Comparison of ENCODE assay signal across 23 cellular contexts in genomic region chr10:123408660-123409059, GRCh38.
"Had no signal": no experiment of that assay in that cellular context is flagged by ENCODE, and none has a peak within 500 bp of the region (broad histone marks: within the 10 kb centered on the region; RNA-seq: fewer than 3 reads in every experiment).

No MANE protein-coding gene starts in this region.

- H3K36me3 ChIP-seq: ascending aorta, cardiac muscle cell, colonic mucosa, Peyer's patch, SJCRH30 had no signal

- H3K4me3 ChIP-seq: ascending aorta, cardiac muscle cell, colonic mucosa, Peyer's patch, SJCRH30, SK-N-MC had no signal

- H3K27me3 ChIP-seq: ascending aorta, cardiac muscle cell, colonic mucosa, Peyer's patch, SJCRH30 had no signal

- H3K4me1 ChIP-seq: ascending aorta, colonic mucosa, Peyer's patch, SJCRH30 had no signal

- H3K27ac ChIP-seq: ascending aorta, cardiac muscle cell, colonic mucosa, Peyer's patch, SJCRH30, SK-N-MC had no signal

- H3K9me3 ChIP-seq: colonic mucosa, Peyer's patch had no signal

- ATAC-seq: activated CD8-positive, alpha-beta T cell treated with anti-CD3 and anti-CD28 coated beads for 36 hours had no signal

- DNase-seq: activated CD4-positive, alpha-beta T cell treated with anti-CD3 and anti-CD28 coated beads, Interleukin-2, amount 10 ng/mL, durations not matched to agents 24 days and 14 days; activated CD4-positive, alpha-beta T cell treated with anti-CD3 and anti-CD28 coated beads, Interleukin-2, amount 50 U/mL, for 4 hours; activated CD8-positive, alpha-beta T cell treated with anti-CD3 and anti-CD28 coated beads for 36 hours; activated gamma-delta T cell; activated naive CD4-positive, alpha-beta T cell treated with Interleukin-2 at 50 U/mL for 16 hours; activated naive CD8-positive, alpha-beta T cell treated with anti-CD3 and anti-CD28 coated beads, Interleukin-2, amount 10 ng/mL, durations not matched to agents 7 days and 5 days; activated T-cell treated with anti-CD3 and anti-CD28 coated beads, Interleukin-2, amount 50 U/mL, for 24 hours; amygdala; colonic mucosa; MM.1S; MV-4-11; NCI-H1092; NCI-H1436 treated with DMSO at 0.1 percent for 48 hours; NCI-H2029; NCI-H345; NCI-H524 treated with DMSO at 0.1 percent for 48 hours; Peyer's patch; SHP77; SJCRH30; T1000 had no signal
